ENCODE assay signal across 19 cellular contexts in genomic region chr15:41517895-41518449, GRCh38. TPM values are rescaled to one million over a fixed set of nuclear protein-coding genes. Genes with fewer than 3 reads are reported as not detected.
A peak's percentile ranks its signal among the peaks of the same experiment; 100 is the strongest.
DNase-seq lines count a peak whose midpoint lies in the region; ATAC-seq, FAIRE-seq and TF ChIP-seq lines count a peak whose summit lies in the region.
"Had no signal": no experiment of that assay in that cellular context is flagged by ENCODE, and none has a peak within 500 bp of the region (broad histone marks: within the 10 kb centered on the region; RNA-seq: fewer than 3 reads in every experiment).

No MANE protein-coding gene starts in this region.

- H3K79me2 ChIP-seq in HepG2 (ENCODE audit: insufficient read depth, low read length), result no peaks in the 10 kb centered on the region

- H3K4me3 ChIP-seq in HepG2 (replicated peaks in 1 of 3; ENCODE audit: insufficient read depth in 1 of 3, low read depth in 2 of 3, low read length in 3 of 3) (no peak overlapping the region), right lobe of liver (no peak overlapping the region), upper lobe of left lung (no peak overlapping the region)
- H3K4me3 ChIP-seq: HAP-1 had no signal

- CTCF ChIA-PET in HepG2 (lab: Yijun Ruan, JAX; ENCODE audit: low intra/inter-chr PET ratio, low total read pairs), result no interaction called here

- 56% methylated on average over 8 of the region's 8 CpGs for WGBS in HepG2 (ENCODE audit: low lambda C conversion rate)
- 100% methylated on average over 1 of the region's 8 CpGs for WGBS in right lobe of liver (ENCODE audit: insufficient coverage, low coverage, low lambda C conversion rate, missing lambda C conversion rate)
- 90 to 91% methylated on average over 8 of the region's 8 CpGs for WGBS in upper lobe of left lung, 2 donors

- peaks cover 3% of the 10 kb centered on the region for H3K36me3 Mint-ChIP-seq in T-helper 17 cell (ENCODE audit: low read depth)
- peaks cover 18% of the 10 kb centered on the region for H3K36me3 Mint-ChIP-seq in effector memory CD8-positive, alpha-beta T cell (ENCODE audit: insufficient read depth)
- H3K36me3 Mint-ChIP-seq in stimulated activated effector memory CD8-positive, alpha-beta T cell treated with anti-CD3 and anti-CD28 coated beads, Interleukin-12 subunit alpha, Interleukin-12 subunit beta, amount 100 ng/mL, for 72 hours, result peaks cover 37% of the 10 kb centered on the region

- DNase-seq in HepG2 (ENCODE audit: low spot score) (peak; percentile 70), right lobe of liver (no peak), T-helper 17 cell (no peak), RKO (ENCODE audit: low spot score) (no peak), upper lobe of left lung (no peak), NCI-H2107 (lab: John Stamatoyannopoulos, UW) (no peak)
- DNase-seq in effector memory CD8-positive, alpha-beta T cell, result no peak
- no peak for DNase-seq in stimulated activated effector memory CD8-positive, alpha-beta T cell treated with anti-CD3 and anti-CD28 coated beads, Interleukin-12 subunit alpha, Interleukin-12 subunit beta, amount 100 ng/mL, for 72 hours (ENCODE audit: low spot score in 2 of 2)
- DNase-seq: C1 segment of cervical spinal cord; CD8-positive, alpha-beta T cell; DMS153; DND-41; GOT3; HFFc6 had no signal

- TF ChIP-seq POLR2A in HepG2 (IDR thresholded peaks at IDR 0.05; ENCODE audit: insufficient read depth in 1 of 2, low read depth in 2 of 2, low read length in 2 of 2), result no peak
- no peak for TF ChIP-seq POLR2A in right lobe of liver (IDR thresholded peaks at IDR 0.05)
- no peak for TF ChIP-seq POLR2A in upper lobe of left lung (IDR thresholded peaks at IDR 0.05)

- no peaks in the 10 kb centered on the region for H3K9me3 Mint-ChIP-seq in effector memory CD8-positive, alpha-beta T cell
- H3K9me3 Mint-ChIP-seq in stimulated activated effector memory CD8-positive, alpha-beta T cell treated with anti-CD3 and anti-CD28 coated beads, Interleukin-12 subunit alpha, Interleukin-12 subunit beta, amount 100 ng/mL, for 72 hours, result no peaks in the 10 kb centered on the region
- H3K9me3 Mint-ChIP-seq: CD8-positive, alpha-beta T cell; HFFc6 had no signal

- peaks cover 34% of the 10 kb centered on the region for H3K4me1 Mint-ChIP-seq in T-helper 17 cell
- H3K4me1 Mint-ChIP-seq in effector memory CD8-positive, alpha-beta T cell (ENCODE audit: low read depth in 2 of 2), result peaks cover 9 to 20% of the 10 kb centered on the region in 2 donors
- H3K4me1 Mint-ChIP-seq in stimulated activated effector memory CD8-positive, alpha-beta T cell treated with anti-CD3 and anti-CD28 coated beads, Interleukin-12 subunit alpha, Interleukin-12 subunit beta, amount 100 ng/mL, for 72 hours, result peaks cover 23% of the 10 kb centered on the region

- H3K27me3 ChIP-seq in HepG2 (ENCODE audit: control insufficient read depth in 1 of 2, insufficient read depth in 2 of 2, low read length in 2 of 2) (no peaks in the 10 kb centered on the region), right lobe of liver (no peaks in the 10 kb centered on the region), upper lobe of left lung (peaks cover 0 to 9% (median 4%) of the 10 kb centered on the region in 4 donors)

- no peaks in the 10 kb centered on the region for H3K27me3 Mint-ChIP-seq in T-helper 17 cell
- peaks cover 5 to 8% of the 10 kb centered on the region in 2 donors for H3K27me3 Mint-ChIP-seq in effector memory CD8-positive, alpha-beta T cell

- H4K20me1 ChIP-seq in HepG2 (ENCODE audit: insufficient read depth, low read length), result no peaks in the 10 kb centered on the region

- no peak overlapping the region; the same call in 1 of the 2 replicates for H3K9ac ChIP-seq in HepG2 (ENCODE audit: insufficient read depth, low read depth, low read length)

- in situ Hi-C loops in HepG2 (cut with HindIII; ENCODE audit: extremely low pct_ligation_motif_present, low pct_unique_long_range_greater_than_20kb), result no loop called here

- FAIRE-seq in HepG2 (lab: Jason Lieb, UNC), result peak; percentile 4
- FAIRE-seq: D721Med, G401.6, GM12892, H54 had no signal

- peaks cover 18% of the 10 kb centered on the region for H3K4me1 ChIP-seq in HepG2 (ENCODE audit: insufficient read depth, low read length)
- H3K4me1 ChIP-seq in right lobe of liver, result peaks cover 0 to 5% (median 0%) of the 10 kb centered on the region in 4 donors
- peaks cover 9 to 14% (median 11%) of the 10 kb centered on the region in 4 donors for H3K4me1 ChIP-seq in upper lobe of left lung

- no peak overlapping the region for H2AFZ ChIP-seq in HepG2 (ENCODE audit: low read length)

- no peak; the same call in 1 of the 2 replicates for TF ChIP-seq CTCF in HepG2 (CRISPR knock-in tag; IDR thresholded peaks at IDR 0.05)
- no peak for TF ChIP-seq CTCF in right lobe of liver (IDR thresholded peaks at IDR 0.05)
- TF ChIP-seq CTCF in upper lobe of left lung (IDR thresholded peaks at IDR 0.05), result no peak

- TF ChIP-seq RAD21 in HepG2 (CRISPR knock-in tag; IDR thresholded peaks at IDR 0.05), result no peak

- intact Hi-C loops in HepG2 (cut with micrococcal nuclease; ENCODE audit: unreplicated experiment), result no loop called here
- intact Hi-C loops in right lobe of liver (cut with DNase I), result no loop called here

- H3K9me3 ChIP-seq in HepG2 (ENCODE audit: low read length), result no peaks in the 10 kb centered on the region
- no peaks in the 10 kb centered on the region for H3K9me3 ChIP-seq in right lobe of liver
- H3K9me3 ChIP-seq in T-helper 17 cell (ENCODE audit: control insufficient read depth, low read length, poor library complexity, severe bottlenecking), result no peaks in the 10 kb centered on the region
- no peaks in the 10 kb centered on the region for H3K9me3 ChIP-seq in upper lobe of left lung
- H3K9me3 ChIP-seq: HAP-1 had no signal

- ATAC-seq in HepG2 (peak; percentile 64), right lobe of liver (no peak), T-helper 17 cell (no peak), upper lobe of left lung (ENCODE audit: low FRiP score in 2 of 2) (no peak)
- no peak for ATAC-seq in effector memory CD8-positive, alpha-beta T cell (replicated peaks)
- ATAC-seq in stimulated activated effector memory CD8-positive, alpha-beta T cell treated with anti-CD3 and anti-CD28 coated beads, Interleukin-12 subunit alpha, Interleukin-12 subunit beta, amount 100 ng/mL, for 72 hours, result peak; percentile 29
- ATAC-seq: CD8-positive, alpha-beta T cell had no signal

- peak in 1 of 2 experiments; percentile 6; a peak in 1 of 4 replicates for TF ChIP-seq EP300 in HepG2 (IDR thresholded peaks at IDR 0.05; ENCODE audit: low read depth in 2 of 2, low read length in 2 of 2)
- no peak for TF ChIP-seq EP300 in HepG2 (CRISPR knock-in tag; IDR thresholded peaks at IDR 0.05; ENCODE audit: borderline replicate concordance)
- no peak for TF ChIP-seq EP300 in upper lobe of left lung (IDR thresholded peaks at IDR 0.05)

- POLR2A ChIA-PET in HepG2 (lab: Yijun Ruan, JAX), result interaction anchor here (1.1 to 2.0 kb wide), 4 partner anchors 14 to 27 kb away, joined by 3 to 8 read pairs (median 7); partner anchors contain the start of genes ITPKA and RPAP1

- H3K4me2 ChIP-seq in HepG2 (ENCODE audit: low read depth, low read length), result peak overlapping the region; percentile 42

- H3K36me3 ChIP-seq in HepG2 (replicated peaks in 1 of 2; ENCODE audit: control insufficient read depth in 1 of 2, insufficient read depth in 2 of 2, low read length in 2 of 2) (peaks cover 0 to 2% of the 10 kb centered on the region in 2 experiments; a peak in 2 of 5 replicates), right lobe of liver (no peaks in the 10 kb centered on the region), upper lobe of left lung (peaks cover 0 to 25% (median 13%) of the 10 kb centered on the region in 4 donors)

- H3K4me3 Mint-ChIP-seq in T-helper 17 cell, result peak overlapping the region; percentile 34
- no peak overlapping the region for H3K4me3 Mint-ChIP-seq in effector memory CD8-positive, alpha-beta T cell
- no peak overlapping the region for H3K4me3 Mint-ChIP-seq in stimulated activated effector memory CD8-positive, alpha-beta T cell treated with anti-CD3 and anti-CD28 coated beads, Interleukin-12 subunit alpha, Interleukin-12 subunit beta, amount 100 ng/mL, for 72 hours
- H3K4me3 Mint-ChIP-seq: CD8-positive, alpha-beta T cell; HFFc6 had no signal

- H3K27ac ChIP-seq in HepG2 (ENCODE audit: extremely low read length, insufficient read depth, low read length) (peak overlapping the region; percentile 51), right lobe of liver (no peak overlapping the region), upper lobe of left lung (no peak overlapping the region)

- peak overlapping the region; percentile 78 for H3K27ac Mint-ChIP-seq in T-helper 17 cell
- peak overlapping the region; percentile 52 to 57 for H3K27ac Mint-ChIP-seq in effector memory CD8-positive, alpha-beta T cell
- peak overlapping the region; percentile 75 for H3K27ac Mint-ChIP-seq in stimulated activated effector memory CD8-positive, alpha-beta T cell treated with anti-CD3 and anti-CD28 coated beads, Interleukin-12 subunit alpha, Interleukin-12 subunit beta, amount 100 ng/mL, for 72 hours
- H3K27ac Mint-ChIP-seq: CD8-positive, alpha-beta T cell; HFFc6 had no signal

- no TSS peak for BruUV-seq in HepG2 (replicated peaks; lab: Mats Ljungman, UMichigan)

RNA-seq across cellular contexts. Expression of gene LTK, which starts 4.3 kb away (rescaled TPM):
- not detected in 2 replicates for total RNA-seq in HepG2 (2016; rRNA removed; fragmentation: Illumina TruSeq; extraction: Trizol)
- not detected in 2 replicates for total RNA-seq in HepG2 (2016; cell fraction: cytosol; rRNA removed; fragmentation: Illumina TruSeq; extraction: Trizol; ENCODE audit: low read depth)
- total RNA-seq in HepG2 (2016; cell fraction: insoluble cytoplasmic fraction; rRNA removed; fragmentation: Illumina TruSeq; extraction: Trizol), result not detected in 2 replicates
- not detected in 2 replicates for total RNA-seq in HepG2 (2016; cell fraction: membrane; rRNA removed; fragmentation: Illumina TruSeq; extraction: Trizol)
- total RNA-seq in HepG2 (2016; cell fraction: nucleus; rRNA removed; fragmentation: Illumina TruSeq; extraction: Trizol), result 0.12 TPM in 1 of 2 replicates, not detected in the other
- polyA plus RNA-seq in HepG2 (2011; rRNA removed), result 0.01 and 0.05 TPM in 2 replicates
- 0.05 TPM in 1 of 2 replicates, not detected in the other for polyA plus RNA-seq in HepG2 (2011; cell fraction: cytosol; rRNA removed)
- polyA plus RNA-seq in HepG2 (2011; cell fraction: nucleus; rRNA removed), result 0.63 and 0.68 TPM in 2 replicates
- 0.19 TPM in 1 of 2 replicates, not detected in the other for polyA plus RNA-seq in HepG2 (2012)
- not detected in 2 replicates for polyA plus RNA-seq in HepG2 (2016; cell fraction: cytosol; fragmentation: Illumina TruSeq; extraction: Trizol; ENCODE audit: low read depth)
- not detected in 2 replicates for polyA plus RNA-seq in HepG2 (2016; cell fraction: insoluble cytoplasmic fraction; fragmentation: Illumina TruSeq; extraction: Trizol; ENCODE audit: low read depth)
- not detected in 2 replicates for polyA plus RNA-seq in HepG2 (2016; cell fraction: membrane; fragmentation: Illumina TruSeq; extraction: Trizol; ENCODE audit: low read depth)
- polyA plus RNA-seq in HepG2 (2016; cell fraction: nucleus; fragmentation: Illumina TruSeq; extraction: Trizol; ENCODE audit: insufficient read depth, low read depth), result not detected in 2 replicates
- 0.37 TPM in 1 of 2 replicates, not detected in the other for polyA minus RNA-seq in HepG2 (2011; rRNA and poly(A)+ RNA removed; ENCODE audit: low replicate concordance)
- polyA minus RNA-seq in HepG2 (2011; cell fraction: cytosol; rRNA and poly(A)+ RNA removed), result not detected in 2 replicates
- not detected in 2 replicates for polyA minus RNA-seq in HepG2 (2011; cell fraction: nucleus; rRNA and poly(A)+ RNA removed)
- total RNA-seq in right lobe of liver, result 1 to 10 TPM in 4 of 6 experiments, under 1 TPM in 2; 0.56 to 3.3 (median 1.8) TPM
- 10 to 100 TPM; 58.2 to 74.6 TPM for total RNA-seq in T-helper 17 cell
- 10 to 100 TPM in 2 of 6 donors, 1 to 10 TPM in 4; 2.2 to 23.0 (median 5.7) TPM for total RNA-seq in upper lobe of left lung

RNA-seq across cellular contexts. Expression of gene ITPKA, which starts 24.3 kb away (rescaled TPM):
- total RNA-seq in HepG2 (2016; rRNA removed; fragmentation: Illumina TruSeq; extraction: Trizol), result 29.7 and 41.3 TPM in 2 replicates
- total RNA-seq in HepG2 (2016; cell fraction: cytosol; rRNA removed; fragmentation: Illumina TruSeq; extraction: Trizol; ENCODE audit: low read depth), result 18.2 and 21.9 TPM in 2 replicates
- 29.5 and 42.6 TPM in 2 replicates for total RNA-seq in HepG2 (2016; cell fraction: insoluble cytoplasmic fraction; rRNA removed; fragmentation: Illumina TruSeq; extraction: Trizol)
- total RNA-seq in HepG2 (2016; cell fraction: membrane; rRNA removed; fragmentation: Illumina TruSeq; extraction: Trizol), result 35.6 and 37.8 TPM in 2 replicates
- total RNA-seq in HepG2 (2016; cell fraction: nucleus; rRNA removed; fragmentation: Illumina TruSeq; extraction: Trizol), result 20.4 and 24.5 TPM in 2 replicates
- polyA plus RNA-seq in HepG2 (2011; rRNA removed), result 13.2 and 16.4 TPM in 2 replicates
- 16.8 and 21.5 TPM in 2 replicates for polyA plus RNA-seq in HepG2 (2011; cell fraction: cytosol; rRNA removed)
- 31.6 and 37.7 TPM in 2 replicates for polyA plus RNA-seq in HepG2 (2011; cell fraction: nucleus; rRNA removed)
- polyA plus RNA-seq in HepG2 (2012), result 11.4 and 12.0 TPM in 2 replicates
- 20.8 and 23.5 TPM in 2 replicates for polyA plus RNA-seq in HepG2 (2016; cell fraction: cytosol; fragmentation: Illumina TruSeq; extraction: Trizol; ENCODE audit: low read depth)
- polyA plus RNA-seq in HepG2 (2016; cell fraction: insoluble cytoplasmic fraction; fragmentation: Illumina TruSeq; extraction: Trizol; ENCODE audit: low read depth), result 34.6 and 34.9 TPM in 2 replicates
- 30.1 and 33.1 TPM in 2 replicates for polyA plus RNA-seq in HepG2 (2016; cell fraction: membrane; fragmentation: Illumina TruSeq; extraction: Trizol; ENCODE audit: low read depth)
- polyA plus RNA-seq in HepG2 (2016; cell fraction: nucleus; fragmentation: Illumina TruSeq; extraction: Trizol; ENCODE audit: insufficient read depth, low read depth), result 50.2 and 55.6 TPM in 2 replicates
- 1.6 and 25.3 TPM in 2 replicates for polyA minus RNA-seq in HepG2 (2011; rRNA and poly(A)+ RNA removed; ENCODE audit: low replicate concordance)
- polyA minus RNA-seq in HepG2 (2011; cell fraction: cytosol; rRNA and poly(A)+ RNA removed), result 14.9 and 16.9 TPM in 2 replicates
- polyA minus RNA-seq in HepG2 (2011; cell fraction: nucleus; rRNA and poly(A)+ RNA removed), result 6.8 and 9.9 TPM in 2 replicates
- 10 to 100 TPM in 2 of 6 experiments, 1 to 10 TPM in 1, under 1 TPM in 3; 0.60 to 15.5 (median 1.4) TPM for total RNA-seq in right lobe of liver
- under 1 TPM; 0.20 to 0.29 TPM for total RNA-seq in T-helper 17 cell
- total RNA-seq in upper lobe of left lung, result 1 to 10 TPM in 2 of 6 donors, under 1 TPM in 2, not detected in 2; 0.30 to 5.2 (median 0.95) TPM

RNA-seq across cellular contexts. Expression of gene RPAP1, which starts 26.1 kb away (rescaled TPM):
- 20.6 and 28.1 TPM in 2 replicates for total RNA-seq in HepG2 (2016; rRNA removed; fragmentation: Illumina TruSeq; extraction: Trizol)
- 2.9 and 4.8 TPM in 2 replicates for total RNA-seq in HepG2 (2016; cell fraction: cytosol; rRNA removed; fragmentation: Illumina TruSeq; extraction: Trizol; ENCODE audit: low read depth)
- total RNA-seq in HepG2 (2016; cell fraction: insoluble cytoplasmic fraction; rRNA removed; fragmentation: Illumina TruSeq; extraction: Trizol), result 19.4 and 24.9 TPM in 2 replicates
- 7.5 and 9.5 TPM in 2 replicates for total RNA-seq in HepG2 (2016; cell fraction: membrane; rRNA removed; fragmentation: Illumina TruSeq; extraction: Trizol)
- total RNA-seq in HepG2 (2016; cell fraction: nucleus; rRNA removed; fragmentation: Illumina TruSeq; extraction: Trizol), result 20.1 and 24.6 TPM in 2 replicates
- 15.1 and 16.2 TPM in 2 replicates for polyA plus RNA-seq in HepG2 (2011; rRNA removed)
- 7.0 and 9.8 TPM in 2 replicates for polyA plus RNA-seq in HepG2 (2011; cell fraction: cytosol; rRNA removed)
- 56.6 and 66.8 TPM in 2 replicates for polyA plus RNA-seq in HepG2 (2011; cell fraction: nucleus; rRNA removed)
- polyA plus RNA-seq in HepG2 (2012), result 26.5 TPM in 2 replicates
- polyA plus RNA-seq in HepG2 (2016; cell fraction: cytosol; fragmentation: Illumina TruSeq; extraction: Trizol; ENCODE audit: low read depth), result 2.1 and 2.5 TPM in 2 replicates
- 15.7 and 22.2 TPM in 2 replicates for polyA plus RNA-seq in HepG2 (2016; cell fraction: insoluble cytoplasmic fraction; fragmentation: Illumina TruSeq; extraction: Trizol; ENCODE audit: low read depth)
- polyA plus RNA-seq in HepG2 (2016; cell fraction: membrane; fragmentation: Illumina TruSeq; extraction: Trizol; ENCODE audit: low read depth), result 3.5 and 5.6 TPM in 2 replicates
- 36.5 and 38.9 TPM in 2 replicates for polyA plus RNA-seq in HepG2 (2016; cell fraction: nucleus; fragmentation: Illumina TruSeq; extraction: Trizol; ENCODE audit: insufficient read depth, low read depth)
- 24.4 and 46.4 TPM in 2 replicates for polyA minus RNA-seq in HepG2 (2011; rRNA and poly(A)+ RNA removed; ENCODE audit: low replicate concordance)
- 13.8 and 16.5 TPM in 2 replicates for polyA minus RNA-seq in HepG2 (2011; cell fraction: cytosol; rRNA and poly(A)+ RNA removed)
- polyA minus RNA-seq in HepG2 (2011; cell fraction: nucleus; rRNA and poly(A)+ RNA removed), result 27.7 and 30.0 TPM in 2 replicates
- total RNA-seq in right lobe of liver, result 10 to 100 TPM; 13.9 to 20.8 (median 17.9) TPM
- 10 to 100 TPM; 26.6 to 28.4 TPM for total RNA-seq in T-helper 17 cell
- total RNA-seq in upper lobe of left lung, result 10 to 100 TPM; 22.0 to 92.2 (median 33.2) TPM

RNA-seq across cellular contexts. Expression of gene TYRO3, which starts 41.0 kb away (rescaled TPM):
- total RNA-seq in HepG2 (2016; rRNA removed; fragmentation: Illumina TruSeq; extraction: Trizol) (12.4 and 24.0 TPM in 2 replicates), right lobe of liver (1 to 10 TPM; 1.1 to 2.9 (median 1.8) TPM), T-helper 17 cell (under 1 TPM; 0.75 to 0.89 TPM), upper lobe of left lung (10 to 100 TPM in 2 of 6 donors, 1 to 10 TPM in 4; 2.1 to 17.1 (median 9.0) TPM)
- total RNA-seq in HepG2 (2016; cell fraction: cytosol; rRNA removed; fragmentation: Illumina TruSeq; extraction: Trizol; ENCODE audit: low read depth), result 8.5 and 10.2 TPM in 2 replicates
- total RNA-seq in HepG2 (2016; cell fraction: insoluble cytoplasmic fraction; rRNA removed; fragmentation: Illumina TruSeq; extraction: Trizol), result 12.7 and 22.1 TPM in 2 replicates
- 13.7 and 17.0 TPM in 2 replicates for total RNA-seq in HepG2 (2016; cell fraction: membrane; rRNA removed; fragmentation: Illumina TruSeq; extraction: Trizol)
- 16.6 and 22.9 TPM in 2 replicates for total RNA-seq in HepG2 (2016; cell fraction: nucleus; rRNA removed; fragmentation: Illumina TruSeq; extraction: Trizol)
- polyA plus RNA-seq in HepG2 (2011; rRNA removed), result 43.6 and 48.0 TPM in 2 replicates
- polyA plus RNA-seq in HepG2 (2011; cell fraction: cytosol; rRNA removed), result 34.1 and 42.7 TPM in 2 replicates
- 45.0 and 51.9 TPM in 2 replicates for polyA plus RNA-seq in HepG2 (2011; cell fraction: nucleus; rRNA removed)
- 24.1 and 31.2 TPM in 2 replicates for polyA plus RNA-seq in HepG2 (2012)
- 3.8 and 5.0 TPM in 2 replicates for polyA plus RNA-seq in HepG2 (2016; cell fraction: cytosol; fragmentation: Illumina TruSeq; extraction: Trizol; ENCODE audit: low read depth)
- 9.1 and 11.5 TPM in 2 replicates for polyA plus RNA-seq in HepG2 (2016; cell fraction: insoluble cytoplasmic fraction; fragmentation: Illumina TruSeq; extraction: Trizol; ENCODE audit: low read depth)
- 8.9 and 12.0 TPM in 2 replicates for polyA plus RNA-seq in HepG2 (2016; cell fraction: membrane; fragmentation: Illumina TruSeq; extraction: Trizol; ENCODE audit: low read depth)
- 23.9 and 24.2 TPM in 2 replicates for polyA plus RNA-seq in HepG2 (2016; cell fraction: nucleus; fragmentation: Illumina TruSeq; extraction: Trizol; ENCODE audit: insufficient read depth, low read depth)
- 189 and 236 TPM in 2 replicates for polyA minus RNA-seq in HepG2 (2011; rRNA and poly(A)+ RNA removed; ENCODE audit: low replicate concordance)
- polyA minus RNA-seq in HepG2 (2011; cell fraction: cytosol; rRNA and poly(A)+ RNA removed), result 48.4 and 49.0 TPM in 2 replicates
- 33.2 and 34.2 TPM in 2 replicates for polyA minus RNA-seq in HepG2 (2011; cell fraction: nucleus; rRNA and poly(A)+ RNA removed)

Comparison
In these comparisons a context has a peak if more than half of its experiments do, and no peak if none do; other contexts are left out.
1. ATAC-seq: peak in HepG2 (single experiment) and stimulated activated effector memory CD8-positive, alpha-beta T cell treated with anti-CD3 and anti-CD28 coated beads, Interleukin-12 subunit alpha, Interleukin-12 subunit beta, amount 100 ng/mL, for 72 hours (single experiment); none in right lobe of liver (0 of 4), T-helper 17 cell (single experiment), effector memory CD8-positive, alpha-beta T cell (single experiment) and upper lobe of left lung (0 of 2).
2. Peak in every context shown above with its lines, with median percentiles within 50 percentile points of each other: H3K27ac Mint-ChIP-seq.